ENCODE assay signal across 14 cellular contexts in the genomic region with DNA sequence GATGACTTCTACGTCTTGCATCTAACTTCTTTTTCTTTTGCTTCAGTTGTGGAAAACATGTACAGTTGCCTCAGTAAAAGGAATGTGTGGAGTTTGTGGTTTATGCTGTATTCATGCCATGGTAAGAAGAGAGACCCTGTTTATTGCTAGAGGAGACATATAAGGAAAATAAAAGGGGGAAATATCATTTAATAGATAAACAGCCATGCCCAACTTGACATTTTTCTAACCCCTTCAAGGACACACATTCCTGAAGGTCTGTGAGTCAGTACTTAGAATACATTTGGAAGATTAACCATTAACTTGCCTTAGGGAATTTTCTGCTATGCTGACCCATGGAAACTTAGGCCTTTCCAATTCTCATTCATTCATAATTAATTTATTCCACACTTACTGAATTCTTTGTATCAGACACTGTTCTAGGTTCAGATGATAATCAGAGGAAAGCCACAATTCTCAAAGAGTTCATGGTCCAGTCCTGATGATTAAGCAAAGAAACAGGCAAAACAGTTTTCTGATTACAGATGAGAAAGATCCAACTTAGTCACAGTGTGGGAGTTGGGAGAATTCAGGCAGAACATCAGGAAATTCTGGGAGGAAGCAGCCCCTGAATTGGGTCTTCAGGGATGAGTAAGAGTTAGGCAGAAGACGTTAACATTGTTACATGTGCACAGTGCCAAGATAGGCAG.
DNase-seq lines count a peak whose midpoint lies in the region; ATAC-seq, FAIRE-seq and TF ChIP-seq lines count a peak whose summit lies in the region.
"Had no signal": no experiment of that assay in that cellular context is flagged by ENCODE, and none has a peak within 500 bp of the region (broad histone marks: within the 10 kb centered on the region; RNA-seq: fewer than 3 reads in every experiment).

No MANE protein-coding gene starts in this region.

- no peak for TF ChIP-seq CTCF in C4-2B (conservative IDR thresholded peaks at IDR 0.05)

- FAIRE-seq in RCC 7860 (lab: Jason Lieb, UNC), result peak; percentile 99
- FAIRE-seq: GM18507 had no signal

- ATAC-seq in HG02610 (IDR thresholded peaks at IDR 0.05; ENCODE audit: unreplicated experiment), result no peak
- no peak for ATAC-seq in GM18858 (IDR thresholded peaks at IDR 0.05; ENCODE audit: unreplicated experiment)
- ATAC-seq: activated CD4-positive, alpha-beta T cell treated with anti-CD3 and anti-CD28 coated beads for 36 hours had no signal

- H3K27ac ChIP-seq in C4-2B, result peak overlapping the region; percentile 84; the same call in 1 of the 2 replicates
- peak overlapping the region; percentile 7 for H3K27ac ChIP-seq in epithelial cell of prostate
- H3K27ac ChIP-seq: heart left ventricle had no signal

- DNase-seq in RCC 7860 (ENCODE audit: low spot score) (peak; percentile 99), epithelial cell of prostate (ENCODE audit: low read depth, low spot score) (no peak), non-pigmented ciliary epithelial cell (ENCODE audit: low read depth) (peak; percentile 89), pons (ENCODE audit: low spot score) (no peak)
- DNase-seq in activated CD8-positive, alpha-beta memory T cell treated with anti-CD3 and anti-CD28 coated beads for 24 hours, result no peak
- DNase-seq: activated CD4-positive, alpha-beta T cell treated with anti-CD3 and anti-CD28 coated beads for 36 hours; aorta; H7; heart left ventricle; NCI-H2029 treated with DMSO at 0.1 percent for 48 hours had no signal

Comparison
In these comparisons a context has a peak if more than half of its experiments do, and no peak if none do; other contexts are left out.
1. DNase-seq: peak in RCC 7860 (single experiment) and non-pigmented ciliary epithelial cell (single experiment); none in epithelial cell of prostate (single experiment), pons (single experiment) and activated CD8-positive, alpha-beta memory T cell treated with anti-CD3 and anti-CD28 coated beads for 24 hours (single experiment).